In the genomic region with DNA sequence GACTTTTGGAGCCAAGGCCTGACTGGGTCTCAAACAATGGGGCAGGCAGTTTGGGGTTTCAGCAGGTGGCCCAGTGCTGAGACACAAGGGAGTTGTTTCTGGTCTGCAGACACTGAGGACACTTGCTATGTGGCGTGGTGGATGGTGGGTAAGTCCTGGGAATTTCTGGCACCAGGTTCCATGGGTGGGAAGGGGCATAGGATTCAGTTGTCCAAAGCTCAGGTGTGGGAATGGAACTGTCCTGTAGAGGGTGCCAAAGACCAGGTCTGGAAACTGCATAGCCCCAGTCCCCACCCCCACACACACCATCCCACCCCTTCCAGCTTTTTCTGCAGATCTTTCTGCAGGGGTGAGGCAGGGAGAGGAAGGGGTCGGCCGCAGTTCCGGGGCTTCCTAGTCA, we compare ENCODE assay signal across 8 cellular contexts.
DNase-seq lines count a peak whose midpoint lies in the region; ATAC-seq and TF ChIP-seq lines count a peak whose summit lies in the region.
"Not testable (repeated sequence)": the region's sequence is repeated elsewhere in the genome, so short reads cannot be mapped to it uniquely, and the experiment has no call there.

No MANE protein-coding gene starts in this region.

- H3K9me2 ChIP-seq in hepatocyte (replicated peaks; ENCODE audit: insufficient read depth) = not testable (repeated sequence)

- not testable (repeated sequence) for H3K36me3 ChIP-seq in Panc1 (ENCODE audit: control insufficient read depth, insufficient read depth, low read length); hepatocyte (replicated peaks; ENCODE audit: insufficient read depth, low read depth)

- H3K9me3 Mint-ChIP-seq in MCF 10A (ENCODE audit: unreplicated experiment); neural crest cell; type B pancreatic cell: not testable (repeated sequence)

- not testable (repeated sequence) for H3K27me3 Mint-ChIP-seq in MCF 10A (ENCODE audit: insufficient read depth, unreplicated experiment); neural crest cell (ENCODE audit: low read depth); type B pancreatic cell

- BruUV-seq in Panc1 (replicated peaks; lab: Mats Ljungman, UMichigan); MCF 10A (replicated peaks; lab: Mats Ljungman, UMichigan): not testable (repeated sequence)

- 67% methylated on average over 1 of the region's 4 CpGs for WGBS in hepatocyte (ENCODE audit: low lambda C conversion rate, missing lambda C conversion rate)

- not testable (repeated sequence) for H3K4me3 ChIP-seq in LNCaP clone FGC (ENCODE audit: low read depth, low read length); Panc1 (ENCODE audit: low read depth in 2 of 2, low read length in 2 of 2); epithelial cell of proximal tubule (ENCODE audit: low read depth, low read length); hepatocyte

- not testable (repeated sequence) for H2AFZ ChIP-seq in hepatocyte

- H3K79me2 ChIP-seq in hepatocyte = not testable (repeated sequence)

- not testable (repeated sequence) for H3K27ac ChIP-seq in C4-2B; Panc1 (ENCODE audit: low read length); hepatocyte

- TF ChIP-seq CTCF in C4-2B (conservative IDR thresholded peaks at IDR 0.05) (peak; percentile 22), LNCaP clone FGC (IDR thresholded peaks at IDR 0.05; ENCODE audit: control insufficient read depth, extremely low read depth, insufficient read depth) (0 out of 2 replicates have a peak, but pooled peaks have one; percentile 1), Panc1 (IDR thresholded peaks at IDR 0.05) (peak; percentile 9; the same call in 1 of the 2 replicates), MCF 10A (IDR thresholded peaks at IDR 0.05; ENCODE audit: unreplicated experiment) (peak; percentile 44), epithelial cell of proximal tubule (conservative IDR thresholded peaks at IDR 0.05; ENCODE audit: low read depth, low read length) (peak; percentile 17), hepatocyte (IDR thresholded peaks at IDR 0.05; ENCODE audit: poor library complexity) (peak; percentile 24), neural crest cell (conservative IDR thresholded peaks at IDR 0.05) (peak; percentile 43), type B pancreatic cell (conservative IDR thresholded peaks at IDR 0.05) (peak; percentile 49)

- POLR2A ChIA-PET in Panc1 (lab: Charles Lee); MCF 10A (lab: Yijun Ruan, JAX): not testable (repeated sequence)

- in situ Hi-C loops in Panc1 (cut with HindIII; ENCODE audit: low pct_unique_long_range_greater_than_20kb, low sequenced_read_pairs) = not testable (repeated sequence)

- intact Hi-C loops in Panc1 (cut with micrococcal nuclease; ENCODE audit: unreplicated experiment); MCF 10A (cut with micrococcal nuclease): not testable (repeated sequence)

- not testable (repeated sequence) for H3K4me2 ChIP-seq in hepatocyte

- CTCF ChIA-PET in Panc1 (lab: Charles Lee); MCF 10A (lab: Yijun Ruan, JAX): not testable (repeated sequence)

- not testable (repeated sequence) for H3K4me1 ChIP-seq in Panc1 (ENCODE audit: control insufficient read depth, insufficient read depth, low read length); hepatocyte (ENCODE audit: insufficient read depth)

- H3K9me3 ChIP-seq in Panc1 (ENCODE audit: control insufficient read depth, insufficient read depth, low read depth, low read length); hepatocyte (ENCODE audit: low read depth): not testable (repeated sequence)

- not testable (repeated sequence) for H3K4me1 Mint-ChIP-seq in MCF 10A (ENCODE audit: insufficient read depth, unreplicated experiment); neural crest cell; type B pancreatic cell (ENCODE audit: unreplicated experiment)

- H3K27ac Mint-ChIP-seq in MCF 10A (ENCODE audit: low read depth, unreplicated experiment); neural crest cell (ENCODE audit: unreplicated experiment); type B pancreatic cell: not testable (repeated sequence)

- H4K20me1 ChIP-seq in hepatocyte (ENCODE audit: insufficient read depth, poor library complexity, severe bottlenecking) = not testable (repeated sequence)

- ATAC-seq in Panc1 = not testable (repeated sequence)

- not testable (repeated sequence) for H3K36me3 Mint-ChIP-seq in MCF 10A (ENCODE audit: insufficient read depth, unreplicated experiment); neural crest cell (ENCODE audit: low read depth); type B pancreatic cell

- H3K4me3 Mint-ChIP-seq in MCF 10A (ENCODE audit: unreplicated experiment); neural crest cell; type B pancreatic cell: not testable (repeated sequence)

- not testable (repeated sequence) for DNase-seq in LNCaP clone FGC (ENCODE audit: low read depth); Panc1 (ENCODE audit: low read depth, low spot score); MCF 10A (ENCODE audit: unreplicated experiment); epithelial cell of proximal tubule (ENCODE audit: low read depth); hepatocyte (ENCODE audit: low spot score); neural crest cell (ENCODE audit: low read depth, low spot score); type B pancreatic cell (ENCODE audit: extremely low spot score, unreplicated experiment)

- not testable (repeated sequence) for H3K27me3 ChIP-seq in Panc1 (ENCODE audit: control insufficient read depth, insufficient read depth, low read length); hepatocyte
